ENCODE assay signal across 21 cellular contexts in genomic region chr6:108955329-108955949, GRCh38.
DNase-seq lines count a peak whose midpoint lies in the region; ATAC-seq and TF ChIP-seq lines count a peak whose summit lies in the region.
"Had no signal": no experiment of that assay in that cellular context is flagged by ENCODE, and none has a peak within 500 bp of the region (broad histone marks: within the 10 kb centered on the region; RNA-seq: fewer than 3 reads in every experiment).

No MANE protein-coding gene starts in this region.

- TF ChIP-seq CTCF in WTC11 (IDR thresholded peaks at IDR 0.05) (no peak), chondrocyte (IDR thresholded peaks at IDR 0.05) (no peak), BE2C (IDR thresholded peaks at IDR 0.05; ENCODE audit: low read depth, low read length) (no peak)

- H3K27me3 ChIP-seq in BE2C, result no peaks in the 10 kb centered on the region

- no peak overlapping the region for H3K4me3 ChIP-seq in BE2C (ENCODE audit: low read depth, low read length)
- H3K4me3 ChIP-seq: GM23338 had no signal

- no peaks in the 10 kb centered on the region for H3K9me3 ChIP-seq in BE2C

- POLR2A ChIA-PET in WTC11 (lab: Charles Lee), result interaction anchor here (0.7 kb wide), 1 partner anchor 10 kb away, joined by 3 read pairs; no protein-coding TSS in a partner anchor

- no peak overlapping the region for H3K4me3 Mint-ChIP-seq in WTC11
- H3K4me3 Mint-ChIP-seq in effector memory CD8-positive, alpha-beta T cell, result peak overlapping the region; percentile 34 to 41
- H3K4me3 Mint-ChIP-seq in chondrocyte (ENCODE audit: unreplicated experiment), result no peak overlapping the region
- H3K4me3 Mint-ChIP-seq: B cell; CD8-positive, alpha-beta T cell; GM23338; IgD-negative memory B cell had no signal

- CTCF ChIA-PET in WTC11 (lab: Charles Lee), result interaction anchor here (1.4 kb wide), 1 partner anchor 13 kb away, joined by 4 read pairs; no protein-coding TSS in a partner anchor

- no peak for ATAC-seq in activated naive CD4-positive, alpha-beta T cell treated with anti-CD3 and anti-CD28 coated beads, Interleukin-2, amount 50 U/mL, for 72 hours
- ATAC-seq in WTC11 (no peak), GM19035 (IDR thresholded peaks at IDR 0.05; ENCODE audit: unreplicated experiment) (no peak)
- ATAC-seq in effector memory CD8-positive, alpha-beta T cell (replicated peaks), result no peak
- ATAC-seq: CD8-positive, alpha-beta T cell; GM23338; PC-3 had no signal

- H3K27me3 Mint-ChIP-seq in WTC11 (ENCODE audit: low read depth) (no peaks in the 10 kb centered on the region), chondrocyte (ENCODE audit: low read depth) (no peaks in the 10 kb centered on the region)
- no peaks in the 10 kb centered on the region for H3K27me3 Mint-ChIP-seq in effector memory CD8-positive, alpha-beta T cell
- H3K27me3 Mint-ChIP-seq: B cell, IgD-negative memory B cell had no signal

- H3K36me3 Mint-ChIP-seq in activated naive CD4-positive, alpha-beta T cell treated with anti-CD3 and anti-CD28 coated beads, Interleukin-2, amount 50 U/mL, for 72 hours, result no peaks in the 10 kb centered on the region
- H3K36me3 Mint-ChIP-seq in WTC11 (no peaks in the 10 kb centered on the region), chondrocyte (ENCODE audit: low read depth) (no peaks in the 10 kb centered on the region)
- no peaks in the 10 kb centered on the region for H3K36me3 Mint-ChIP-seq in effector memory CD8-positive, alpha-beta T cell (ENCODE audit: insufficient read depth)
- H3K36me3 Mint-ChIP-seq: CD8-positive, alpha-beta T cell; IgD-negative memory B cell had no signal

- no peaks in the 10 kb centered on the region for H3K36me3 ChIP-seq in BE2C

- peaks cover 2% of the 10 kb centered on the region for H3K4me1 ChIP-seq in BE2C

- peaks cover 7% of the 10 kb centered on the region for H3K4me1 Mint-ChIP-seq in WTC11
- peaks cover 12 to 16% of the 10 kb centered on the region in 2 donors for H3K4me1 Mint-ChIP-seq in effector memory CD8-positive, alpha-beta T cell (ENCODE audit: low read depth in 2 of 2)
- no peaks in the 10 kb centered on the region for H3K4me1 Mint-ChIP-seq in chondrocyte (ENCODE audit: low read depth)

- DNase-seq in activated naive CD4-positive, alpha-beta T cell treated with anti-CD3 and anti-CD28 coated beads, Interleukin-2, amount 50 U/mL, for 72 hours (ENCODE audit: low spot score in 2 of 2), result no peak
- no peak for DNase-seq in activated naive CD4-positive, alpha-beta T cell treated with Interleukin-2 at 50 U/mL for 16 hours
- DNase-seq in WTC11 (ENCODE audit: low spot score) (no peak), chondrocyte (ENCODE audit: low spot score) (no peak), NCI-H524 treated with DMSO at 0.1 percent for 48 hours (lab: John Stamatoyannopoulos, UW) (no peak), BE2C (no peak)
- DNase-seq in effector memory CD8-positive, alpha-beta T cell, result no peak
- DNase-seq: ACHN; CD8-positive, alpha-beta T cell; DND-41; GF-D8; NCI-H1048; NCI-H146; NCI-H2081 treated with DMSO at 0.1 percent for 48 hours; NCI-H2227 treated with DMSO at 0.1 percent for 48 hours; NCI-H526 treated with DMSO at 0.1 percent for 48 hours; PC-3 had no signal

- no peaks in the 10 kb centered on the region for H3K9me3 Mint-ChIP-seq in activated naive CD4-positive, alpha-beta T cell treated with anti-CD3 and anti-CD28 coated beads, Interleukin-2, amount 50 U/mL, for 72 hours
- H3K9me3 Mint-ChIP-seq in WTC11 (no peaks in the 10 kb centered on the region), chondrocyte (ENCODE audit: low read depth) (no peaks in the 10 kb centered on the region)
- H3K9me3 Mint-ChIP-seq in effector memory CD8-positive, alpha-beta T cell, result no peaks in the 10 kb centered on the region
- H3K9me3 Mint-ChIP-seq: CD8-positive, alpha-beta T cell; GM23338; IgD-negative memory B cell had no signal

- H3K27ac Mint-ChIP-seq in activated naive CD4-positive, alpha-beta T cell treated with anti-CD3 and anti-CD28 coated beads, Interleukin-2, amount 50 U/mL, for 72 hours, result peak overlapping the region; percentile 18 to 79
- H3K27ac Mint-ChIP-seq in WTC11 (0 out of 2 replicates have a peak overlapping the region, but pooled peaks have one; percentile 73), chondrocyte (ENCODE audit: unreplicated experiment) (no peak overlapping the region)
- peak overlapping the region in 1 of 2 donors; percentile 55 for H3K27ac Mint-ChIP-seq in effector memory CD8-positive, alpha-beta T cell
- H3K27ac Mint-ChIP-seq: B cell; CD8-positive, alpha-beta T cell; GM23338; IgD-negative memory B cell had no signal

TF ChIP-seq in WTC11, 78 proteins besides CTCF, POLR2A, EP300 and RAD21:
- TF ChIP-seq FOXK1 (CRISPR knock-in tag; IDR thresholded peaks at IDR 0.05) (no peak), ETV6 (CRISPR knock-in tag; IDR thresholded peaks at IDR 0.05) (no peak), RORB (CRISPR knock-in tag; IDR thresholded peaks at IDR 0.05) (no peak), NR1H2 (CRISPR knock-in tag; IDR thresholded peaks at IDR 0.05) (no peak), HMGA2 (CRISPR knock-in tag; IDR thresholded peaks at IDR 0.05) (no peak), KAT7 (CRISPR knock-in tag; IDR thresholded peaks at IDR 0.05; ENCODE audit: borderline replicate concordance) (no peak), GABPB1 (CRISPR knock-in tag; IDR thresholded peaks at IDR 0.05) (no peak), FOXJ3 (CRISPR knock-in tag; IDR thresholded peaks at IDR 0.05; ENCODE audit: borderline replicate concordance) (no peak), CREM (CRISPR knock-in tag; IDR thresholded peaks at IDR 0.05) (no peak), EMX1 (CRISPR knock-in tag; IDR thresholded peaks at IDR 0.05) (no peak), ERG (CRISPR knock-in tag; IDR thresholded peaks at IDR 0.05) (no peak), FOXP1 (CRISPR knock-in tag; IDR thresholded peaks at IDR 0.05; ENCODE audit: borderline replicate concordance) (no peak), ZNF263 (CRISPR knock-in tag; IDR thresholded peaks at IDR 0.05; ENCODE audit: low read depth) (no peak), E2F4 (CRISPR knock-in tag; IDR thresholded peaks at IDR 0.05; ENCODE audit: borderline replicate concordance, low read depth) (no peak), JAZF1 (CRISPR knock-in tag; IDR thresholded peaks at IDR 0.05) (no peak), ZNF121 (CRISPR knock-in tag; IDR thresholded peaks at IDR 0.05) (no peak)
- TF ChIP-seq, protein P1, sequence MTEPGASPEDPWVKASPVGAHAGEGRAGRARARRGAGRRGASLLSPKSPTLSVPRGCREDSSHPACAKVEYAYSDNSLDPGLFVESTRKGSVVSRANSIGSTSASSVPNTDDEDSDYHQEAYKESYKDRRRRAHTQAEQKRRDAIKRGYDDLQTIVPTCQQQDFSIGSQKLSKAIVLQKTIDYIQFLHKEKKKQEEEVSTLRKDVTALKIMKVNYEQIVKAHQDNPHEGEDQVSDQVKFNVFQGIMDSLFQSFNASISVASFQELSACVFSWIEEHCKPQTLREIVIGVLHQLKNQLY (CRISPR knock-in tag; IDR thresholded peaks at IDR 0.05), result no peak
- TF ChIP-seq, protein P2, sequence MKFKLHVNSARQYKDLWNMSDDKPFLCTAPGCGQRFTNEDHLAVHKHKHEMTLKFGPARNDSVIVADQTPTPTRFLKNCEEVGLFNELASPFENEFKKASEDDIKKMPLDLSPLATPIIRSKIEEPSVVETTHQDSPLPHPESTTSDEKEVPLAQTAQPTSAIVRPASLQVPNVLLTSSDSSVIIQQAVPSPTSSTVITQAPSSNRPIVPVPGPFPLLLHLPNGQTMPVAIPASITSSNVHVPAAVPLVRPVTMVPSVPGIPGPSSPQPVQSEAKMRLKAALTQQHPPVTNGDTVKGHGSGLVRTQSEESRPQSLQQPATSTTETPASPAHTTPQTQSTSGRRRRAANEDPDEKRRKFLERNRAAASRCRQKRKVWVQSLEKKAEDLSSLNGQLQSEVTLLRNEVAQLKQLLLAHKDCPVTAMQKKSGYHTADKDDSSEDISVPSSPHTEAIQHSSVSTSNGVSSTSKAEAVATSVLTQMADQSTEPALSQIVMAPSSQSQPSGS (CRISPR knock-in tag; IDR thresholded peaks at IDR 0.05; ENCODE audit: borderline replicate concordance, low read depth), result no peak

Comparison
In these comparisons a context has a peak if more than half of its experiments do, and no peak if none do; other contexts are left out.
1. H3K4me3 Mint-ChIP-seq: peak in effector memory CD8-positive, alpha-beta T cell (2 of 2); none in WTC11 (single experiment) and chondrocyte (single experiment).